ENCODE assay signal across 8 cellular contexts in genomic region chr12:122064780-122065588, GRCh38. TPM values are rescaled to one million over a fixed set of nuclear protein-coding genes. Genes with fewer than 3 reads are reported as not detected.
A peak's percentile ranks its signal among the peaks of the same experiment; 100 is the strongest.
DNase-seq lines count a peak whose midpoint lies in the region; ATAC-seq, FAIRE-seq and TF ChIP-seq lines count a peak whose summit lies in the region.

No MANE protein-coding gene starts in this region.

- H3K27me3 ChIP-seq in K562 (ENCODE audit: control insufficient read depth in 2 of 2, insufficient read depth in 2 of 2, low read length in 2 of 2): no peaks in the 10 kb centered on the region

- ATAC-seq in K562 (peak; percentile 83), GM18861 (IDR thresholded peaks at IDR 0.05; ENCODE audit: unreplicated experiment) (no peak), GM18867 (IDR thresholded peaks at IDR 0.05; ENCODE audit: unreplicated experiment) (no peak), HG03342 (IDR thresholded peaks at IDR 0.05; ENCODE audit: unreplicated experiment) (no peak)

- H3K36me3 ChIP-seq in K562 (ENCODE audit: control insufficient read depth, insufficient read depth, low read length): peaks cover 53% of the 10 kb centered on the region

- no peaks in the 10 kb centered on the region for H3K9me1 ChIP-seq in K562 (ENCODE audit: control insufficient read depth, insufficient read depth, low read length)

- TF ChIP-seq EP300 in K562 (IDR thresholded peaks at IDR 0.05; ENCODE audit: low read length): peak; percentile 34; the same call in 1 of the 2 replicates

- H3K79me2 ChIP-seq in K562 (ENCODE audit: control insufficient read depth, insufficient read depth, low read length): peaks cover 47% of the 10 kb centered on the region

- WGBS in K562 (ENCODE audit: insufficient coverage, low coverage, missing lambda C conversion rate): 2% methylated on average over 15 of the region's 16 CpGs

- in situ Hi-C loops in K562 (cut with MboI): no loop called here

- POLR2A ChIA-PET in K562 (lab: Yijun Ruan, JAX): interaction anchor here (0.6 to 3.0 kb wide), 12 partner anchors 7 to 825 kb away, joined by 3 to 19 read pairs (median 3); no protein-coding TSS in a partner anchor

- H3K4me1 ChIP-seq in K562 (replicated peaks in 1 of 2; ENCODE audit: control insufficient read depth in 2 of 2, insufficient read depth in 2 of 2, low read length in 2 of 2): peaks cover 45 to 50% of the 10 kb centered on the region in 2 experiments

- peak overlapping the region; percentile 98 for H3K4me2 ChIP-seq in K562 (ENCODE audit: insufficient read depth, low read length)

- H4K20me1 ChIP-seq in K562 (replicated peaks; ENCODE audit: control insufficient read depth, insufficient read depth, low read length): no peaks in the 10 kb centered on the region

- FAIRE-seq in K562 (lab: Jason Lieb, UNC): peak; percentile 96

- H3K9ac ChIP-seq in K562 (ENCODE audit: insufficient read depth in 1 of 2, low read depth in 2 of 2, low read length in 2 of 2): peak overlapping the region; percentile 91 to 94

- TF ChIP-seq POLR2A in K562 (conservative IDR thresholded peaks at IDR 0.05): peak; percentile 83

- peak overlapping the region; percentile 44 for H3K4me3 ChIP-seq in K562

- CTCF ChIA-PET in K562 (lab: Yijun Ruan, JAX; ENCODE audit: low intra/inter-chr PET ratio): interaction anchor here (0.8 kb wide), 1 partner anchor 87 kb away, joined by 3 read pairs; no protein-coding TSS in a partner anchor

- H3K27ac ChIP-seq in K562 (ENCODE audit: extremely low read depth, low read depth, low read length): peak overlapping the region; percentile 94

- BruUV-seq in K562 (replicated peaks; lab: Mats Ljungman, UMichigan): no TSS peak

- H2AFZ ChIP-seq in K562 (ENCODE audit: low read depth, low read length): peak overlapping the region; percentile 66

- intact Hi-C loops in K562 (cut with micrococcal nuclease): loop anchor here (1.0 to 5.0 kb wide), 4 partner anchors 13 to 462 kb away; partner anchors contain the start of genes KNTC1, MLXIP and RSRC2

- TF ChIP-seq RAD21 in K562 (CRISPR knock-in tag; conservative IDR thresholded peaks at IDR 0.05 in 1 of 2, IDR thresholded peaks at IDR 0.05 in 1 of 2): no peak

- no peaks in the 10 kb centered on the region for H3K9me3 ChIP-seq in K562 (replicated peaks; ENCODE audit: control insufficient read depth, insufficient read depth, low read depth, low read length)

- TF ChIP-seq CTCF in K562 (IDR thresholded peaks at IDR 0.05 in 2 of 3, conservative IDR thresholded peaks at IDR 0.05 in 1 of 3; ENCODE audit: insufficient read depth in 2 of 3, low read depth in 1 of 3, low read length in 3 of 3): no peak

- DNase-seq in Daoy (ENCODE audit: low read depth): peak; percentile 95
- peak; percentile 75 for DNase-seq in NCI-H2107 treated with DMSO at 0.1 percent for 48 hours (lab: John Stamatoyannopoulos, UW; ENCODE audit: unreplicated experiment)
- peak; percentile 75 to 94 (median 80) for DNase-seq in K562 (ENCODE audit: extremely low read depth in 1 of 4, low spot score in 3 of 4)
- peak; percentile 92 for DNase-seq in kidney glomerular epithelial cell (lab: John Stamatoyannopoulos, UW)
- DNase-seq in C1 segment of cervical spinal cord (lab: John Stamatoyannopoulos, UW): no peak

TF ChIP-seq in K562, 482 proteins besides CTCF, POLR2A, EP300 and RAD21 (continues in another document):
- TF ChIP-seq POLR2G (IDR thresholded peaks at IDR 0.05; ENCODE audit: low read depth, low read length): peak; percentile 70
- no peak for TF ChIP-seq ZNF780A (CRISPR knock-in tag; IDR thresholded peaks at IDR 0.05)
- TF ChIP-seq NR2C1 (IDR thresholded peaks at IDR 0.05): peak; percentile 74
- TF ChIP-seq NR2C1 (tag; IDR thresholded peaks at IDR 0.05): peak; percentile 73
- peak; percentile 37; the same call in 1 of the 2 replicates for TF ChIP-seq USF1 (CRISPR knock-in tag; IDR thresholded peaks at IDR 0.05)
- no peak for TF ChIP-seq BMI1 (IDR thresholded peaks at IDR 0.05; ENCODE audit: low read length)
- no peak; the same call in 1 of the 2 replicates for TF ChIP-seq ESRRA (IDR thresholded peaks at IDR 0.05; ENCODE audit: borderline replicate concordance, low read depth)
- TF ChIP-seq MTA2 (IDR thresholded peaks at IDR 0.05; ENCODE audit: low read depth): no peak
- TF ChIP-seq CREB1 (IDR thresholded peaks at IDR 0.05): no peak
- TF ChIP-seq CREB1 (CRISPR knock-in tag; IDR thresholded peaks at IDR 0.05): peak; percentile 42; the same call in 1 of the 2 replicates
- TF ChIP-seq MLLT1 (IDR thresholded peaks at IDR 0.05): peak in 1 of 2 experiments; percentile 31; a peak in 1 of 4 replicates
- TF ChIP-seq FOXA3 (CRISPR knock-in tag; conservative IDR thresholded peaks at IDR 0.05 in 1 of 2, IDR thresholded peaks at IDR 0.05 in 1 of 2): peak in 1 of 2 experiments; percentile 50; a peak in 1 of 4 replicates
- peak; percentile 73 for TF ChIP-seq MEIS2 (IDR thresholded peaks at IDR 0.05; ENCODE audit: partially characterized antibody)
- no peak for TF ChIP-seq ZNF121 (CRISPR knock-in tag; conservative IDR thresholded peaks at IDR 0.05)
- 0 out of 2 replicates have a peak, but pooled peaks have one; percentile 45 for TF ChIP-seq ETV1 (tag; conservative IDR thresholded peaks at IDR 0.05; ENCODE audit: low read depth)
- peak; percentile 64 for TF ChIP-seq TAF1 (IDR thresholded peaks at IDR 0.05; ENCODE audit: control insufficient read depth, extremely low read depth, insufficient read depth, low read length, severe bottlenecking)

RNA-seq across cellular contexts. Expression of gene MLXIP, which starts 13.6 kb away (rescaled TPM):
- 3.4 and 7.1 TPM in 2 replicates for total RNA-seq in Daoy (2014; rRNA removed; shearing (Covaris generic))
- total RNA-seq in K562 (2011; cell fraction: chromatin; rRNA removed; ENCODE audit: low replicate concordance): 289 and 513 TPM in 2 replicates
- 197 and 203 TPM in 2 replicates for total RNA-seq in K562 (2011; cell fraction: nucleolus; rRNA removed)
- 215 and 311 TPM in 2 replicates for total RNA-seq in K562 (2011; cell fraction: nucleoplasm; rRNA removed)
- total RNA-seq in K562 (2014; rRNA removed) (14.7 and 36.9 TPM in 2 replicates), K562 (2014; rRNA removed; fragmentation: Illumina TruSeq; extraction: Trizol) (13.8 and 18.1 TPM in 2 replicates), K562 (2015; rRNA removed; fragmentation: Illumina TruSeq; extraction: Trizol) (25.8 and 28.9 TPM in 2 replicates), K562 (2021) (65.8 and 66.3 TPM in 2 replicates)
- polyA plus RNA-seq in K562 (2011; rRNA removed) (14.4 and 20.7 TPM in 2 replicates), K562 (2014; fragmentation: Illumina TruSeq; extraction: Trizol) (40.7 and 46.7 TPM in 2 replicates), K562 (2014; fragmentation: Nextera tagmentation; extraction: Ambion mirVana) (1 to 10 TPM; 2.2 to 3.8 TPM), K562 (2014; rRNA removed) (26.0 and 26.5 TPM in 2 replicates)
- 9.9 and 11.6 TPM in 2 replicates for polyA plus RNA-seq in K562 (2011; cell fraction: cytosol; rRNA removed)
- polyA plus RNA-seq in K562 (2011; cell fraction: nucleus; rRNA removed): 78.1 and 99.4 TPM in 2 replicates
- 33.1 and 37.7 TPM in 2 replicates for polyA plus RNA-seq in K562 (2012)
- polyA minus RNA-seq in K562 (2011; rRNA and poly(A)+ RNA removed): 20.9 and 23.5 TPM in 2 replicates
- polyA minus RNA-seq in K562 (2011; cell fraction: cytosol; rRNA and poly(A)+ RNA removed): 51.8 and 60.9 TPM in 2 replicates
- 61.8 and 88.5 TPM in 2 replicates for polyA minus RNA-seq in K562 (2011; cell fraction: nucleus; rRNA and poly(A)+ RNA removed)

RNA-seq across cellular contexts. Expression of gene BCL7A, which starts 43.3 kb away (rescaled TPM):
- 7.1 and 9.4 TPM in 2 replicates for total RNA-seq in Daoy (2014; rRNA removed; shearing (Covaris generic))
- 14.3 and 26.5 TPM in 2 replicates for total RNA-seq in K562 (2011; cell fraction: chromatin; rRNA removed; ENCODE audit: low replicate concordance)
- total RNA-seq in K562 (2011; cell fraction: nucleolus; rRNA removed): 14.6 and 18.5 TPM in 2 replicates
- total RNA-seq in K562 (2011; cell fraction: nucleoplasm; rRNA removed): 12.9 and 13.2 TPM in 2 replicates
- 16.1 and 23.1 TPM in 2 replicates for total RNA-seq in K562 (2014; rRNA removed)
- total RNA-seq in K562 (2014; rRNA removed; fragmentation: Illumina TruSeq; extraction: Trizol): 11.0 and 13.6 TPM in 2 replicates
- 14.9 TPM in 2 replicates for total RNA-seq in K562 (2015; rRNA removed; fragmentation: Illumina TruSeq; extraction: Trizol)
- total RNA-seq in K562 (2021): 19.9 and 21.9 TPM in 2 replicates
- 11.2 and 11.5 TPM in 2 replicates for polyA plus RNA-seq in K562 (2011; rRNA removed)
- 13.9 and 19.9 TPM in 2 replicates for polyA plus RNA-seq in K562 (2011; cell fraction: cytosol; rRNA removed)
- 9.8 and 12.1 TPM in 2 replicates for polyA plus RNA-seq in K562 (2011; cell fraction: nucleus; rRNA removed)
- polyA plus RNA-seq in K562 (2012): 14.5 and 17.2 TPM in 2 replicates
- polyA plus RNA-seq in K562 (2014; fragmentation: Illumina TruSeq; extraction: Trizol): 19.5 and 20.1 TPM in 2 replicates
- under 1 TPM; 0.25 to 0.30 TPM for polyA plus RNA-seq in K562 (2014; fragmentation: Nextera tagmentation; extraction: Ambion mirVana)
- polyA plus RNA-seq in K562 (2014; rRNA removed): 16.8 and 17.1 TPM in 2 replicates
- 9.0 and 9.8 TPM in 2 replicates for polyA minus RNA-seq in K562 (2011; rRNA and poly(A)+ RNA removed)
- 8.2 and 11.0 TPM in 2 replicates for polyA minus RNA-seq in K562 (2011; cell fraction: cytosol; rRNA and poly(A)+ RNA removed)
- polyA minus RNA-seq in K562 (2011; cell fraction: nucleus; rRNA and poly(A)+ RNA removed): 2.8 and 4.3 TPM in 2 replicates

Comparison
In these comparisons a context has a peak if more than half of its experiments do, and no peak if none do; other contexts are left out.
1. DNase-seq: peak in Daoy (single experiment), NCI-H2107 treated with DMSO at 0.1 percent for 48 hours (single experiment), K562 (4 of 4) and kidney glomerular epithelial cell (single experiment); none in C1 segment of cervical spinal cord (0 of 14).